24 cellular contexts compared by ENCODE assay signal in the genomic region with DNA sequence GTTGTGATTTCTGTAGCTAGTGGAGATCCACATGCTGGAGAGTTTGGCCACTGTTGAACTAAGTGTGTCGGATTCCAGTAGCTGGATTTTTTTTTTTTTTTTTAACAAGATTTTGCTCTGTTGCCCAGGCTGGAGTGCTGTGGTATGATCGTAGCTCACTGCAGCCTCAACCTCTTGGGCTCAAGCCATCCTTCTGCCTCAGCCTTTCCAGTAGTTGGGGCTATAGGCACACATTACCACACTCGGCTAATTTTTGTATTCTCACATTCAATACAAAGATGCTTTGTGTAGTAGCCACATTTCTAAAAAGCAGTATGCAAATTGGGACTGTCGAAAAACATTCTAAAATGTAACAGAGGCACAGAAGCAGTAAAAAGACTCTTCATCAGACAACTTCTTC.
DNase-seq lines count a peak whose midpoint lies in the region; ATAC-seq and TF ChIP-seq lines count a peak whose summit lies in the region.
"Had no signal": no experiment of that assay in that cellular context is flagged by ENCODE, and none has a peak within 500 bp of the region (broad histone marks: within the 10 kb centered on the region; RNA-seq: fewer than 3 reads in every experiment).

No MANE protein-coding gene starts in this region.

- H2BK12ac ChIP-seq in H9 (ENCODE audit: insufficient read length, low read depth, low read length), result no peak overlapping the region

- no peak overlapping the region for H4K5ac ChIP-seq in H9 (ENCODE audit: insufficient read length, low read depth, low read length)

- H3T11ph ChIP-seq in H9 (ENCODE audit: low read length), result no peak overlapping the region

- no peak overlapping the region for H3K14ac ChIP-seq in H9 (ENCODE audit: insufficient read depth, low read length)

- H3K23ac ChIP-seq in H9 (ENCODE audit: insufficient read length, low read depth, low read length), result no peak overlapping the region

- no peak overlapping the region for H2BK15ac ChIP-seq in H9 (ENCODE audit: low read depth, low read length)

- no peaks in the 10 kb centered on the region for H3K4me1 Mint-ChIP-seq in H9
- H3K4me1 Mint-ChIP-seq: CD4-positive, alpha-beta memory T cell had no signal

- no peaks in the 10 kb centered on the region for H3K79me2 ChIP-seq in H9 (ENCODE audit: insufficient read depth, low read length)
- H3K79me2 ChIP-seq: parathyroid adenoma had no signal

- no peaks in the 10 kb centered on the region for H3K9me3 ChIP-seq in H9 (ENCODE audit: control insufficient read depth, low read depth, low read length)
- H3K9me3 ChIP-seq: vagina had no signal

- no peak overlapping the region for H2AFZ ChIP-seq in H9 (ENCODE audit: low read length)
- H2AFZ ChIP-seq: parathyroid adenoma had no signal

- no peak overlapping the region for H2AK5ac ChIP-seq in H9 (ENCODE audit: insufficient read length, low read length)

- no peak overlapping the region for H4K8ac ChIP-seq in H9 (replicated peaks; ENCODE audit: insufficient read length, low read depth, low read length)

- H2BK20ac ChIP-seq in H9 (ENCODE audit: low read depth, low read length, poor library complexity, severe bottlenecking), result no peak overlapping the region

- no peak overlapping the region for H3K27ac Mint-ChIP-seq in H9
- H3K27ac Mint-ChIP-seq: activated CD8-positive, alpha-beta T cell treated with anti-CD3 and anti-CD28 coated beads, Interleukin-2, amount 10 ng/mL, durations not matched to agents 7 days and 5 days had no signal

- H3K79me1 ChIP-seq in H9 (ENCODE audit: insufficient read depth, low read depth, low read length, poor library complexity, severe bottlenecking), result no peaks in the 10 kb centered on the region

- H3K4me3 Mint-ChIP-seq in H9, result no peak overlapping the region
- H3K4me3 Mint-ChIP-seq: activated CD8-positive, alpha-beta T cell treated with anti-CD3 and anti-CD28 coated beads, Interleukin-2, amount 10 ng/mL, durations not matched to agents 7 days and 5 days; CD4-positive, alpha-beta memory T cell; naive thymus-derived CD8-positive, alpha-beta T cell had no signal

- no peak overlapping the region for H3K56ac ChIP-seq in H9 (ENCODE audit: insufficient read length, low read depth, low read length)

- no peak overlapping the region for H4K91ac ChIP-seq in H9 (ENCODE audit: insufficient read length, low read depth, low read length)

- no peak overlapping the region for H3K27ac ChIP-seq in H9 (ENCODE audit: insufficient read length, low read depth, low read length)
- H3K27ac ChIP-seq: KMS-11, parathyroid adenoma, vagina had no signal

- H3K4me2 ChIP-seq in H9 (ENCODE audit: insufficient read depth, insufficient read length, low read length), result no peak overlapping the region
- H3K4me2 ChIP-seq: KMS-11 had no signal

- no peaks in the 10 kb centered on the region for H4K20me1 ChIP-seq in H9 (ENCODE audit: control insufficient read depth, insufficient read depth, insufficient read length)

- no peak overlapping the region for H2BK5ac ChIP-seq in H9 (ENCODE audit: insufficient read length, low read length)

- H3K36me3 Mint-ChIP-seq in H9 (ENCODE audit: insufficient read depth in 1 of 3, low read depth in 3 of 3), result peaks cover 21 to 71% (median 58%) of the 10 kb centered on the region in 3 experiments

- no peak overlapping the region for H3K4me3 ChIP-seq in choroid plexus epithelial cell (ENCODE audit: low read depth, low read length)
- H3K4me3 ChIP-seq: vagina had no signal

- ATAC-seq in GM21737 (IDR thresholded peaks at IDR 0.05; ENCODE audit: unreplicated experiment) (no peak), GM18868 (IDR thresholded peaks at IDR 0.05; ENCODE audit: unreplicated experiment) (no peak)
- ATAC-seq: activated CD8-positive, alpha-beta T cell treated with anti-CD3 and anti-CD28 coated beads, Interleukin-2, amount 10 ng/mL, durations not matched to agents 7 days and 5 days; naive thymus-derived CD8-positive, alpha-beta T cell; PC-3 had no signal

- H3K4me1 ChIP-seq in H9 (ENCODE audit: insufficient read depth, low read length), result no peaks in the 10 kb centered on the region
- H3K4me1 ChIP-seq: parathyroid adenoma, vagina had no signal

- no peak overlapping the region for H3K18ac ChIP-seq in H9 (ENCODE audit: insufficient read length, low read depth, low read length)

- no CpG with 5 or more reads among the region's 4 CpGs for WGBS in H9 (ENCODE audit: extremely low coverage, insufficient read length, low lambda C conversion rate)

- H3K27me3 ChIP-seq in H9 (ENCODE audit: insufficient read depth, low read length), result no peaks in the 10 kb centered on the region
- H3K27me3 ChIP-seq: vagina had no signal

- no peaks in the 10 kb centered on the region for H3K9me3 Mint-ChIP-seq in H9
- H3K9me3 Mint-ChIP-seq: CD4-positive, alpha-beta memory T cell; naive thymus-derived CD8-positive, alpha-beta T cell had no signal

- DNase-seq in H9, result peak; percentile 1
- DNase-seq in choroid plexus epithelial cell (ENCODE audit: low read depth), result peak; percentile 17
- peak in 27 of 51 donors; percentile 4 to 73 (median 28) for DNase-seq in hypothalamus (lab: John Stamatoyannopoulos, UW)
- peak; percentile 14 for DNase-seq in stromal cell of bone marrow (ENCODE audit: low read depth)
- DNase-seq in NCI-H2196 (lab: John Stamatoyannopoulos, UW; ENCODE audit: unreplicated experiment), result no peak
- DNase-seq: activated CD4-positive, CD25-positive, alpha-beta regulatory T cell treated with anti-CD3 and anti-CD28 coated beads, Interleukin-2, amount 50 U/mL, for 72 hours; activated CD8-positive, alpha-beta T cell treated with anti-CD3 and anti-CD28 coated beads, Interleukin-2, amount 10 ng/mL, durations not matched to agents 7 days and 5 days; activated naive CD4-positive, alpha-beta T cell treated with Interleukin-2 at 50 U/mL for 16 hours; activated T-cell treated with anti-CD3 and anti-CD28 coated beads, Interleukin-2, amount 50 U/mL, for 48 hours; CD4-positive, alpha-beta memory T cell; DMS153; effector CD8-positive, alpha-beta T cell; erythroblast; GDM1; mesendoderm; naive thymus-derived CD8-positive, alpha-beta T cell; NCI-H187; PC-3; Right ventricle myocardium superior had no signal

- H3K23me2 ChIP-seq in H9 (ENCODE audit: insufficient read length, low read depth, low read length, poor library complexity, severe bottlenecking), result no peaks in the 10 kb centered on the region

- H3K27me3 Mint-ChIP-seq in H9 (ENCODE audit: low read depth), result no peaks in the 10 kb centered on the region
- H3K27me3 Mint-ChIP-seq: CD4-positive, alpha-beta memory T cell; naive thymus-derived CD8-positive, alpha-beta T cell had no signal

- H3K9ac ChIP-seq in H9 (ENCODE audit: extremely low read depth, insufficient read length, low read length), result no peak overlapping the region
- H3K9ac ChIP-seq: KMS-11, parathyroid adenoma had no signal

- H3K4ac ChIP-seq in H9 (ENCODE audit: low read depth, low read length), result no peak overlapping the region

- TF ChIP-seq CTCF in H9 (conservative IDR thresholded peaks at IDR 0.05) (no peak), choroid plexus epithelial cell (conservative IDR thresholded peaks at IDR 0.05; ENCODE audit: low read depth, low read length) (peak; percentile 18)

- no peak overlapping the region for H2BK120ac ChIP-seq in H9 (ENCODE audit: low read depth, low read length, poor library complexity, severe bottlenecking)
